10 cellular contexts compared by ENCODE assay signal in the genomic region with DNA sequence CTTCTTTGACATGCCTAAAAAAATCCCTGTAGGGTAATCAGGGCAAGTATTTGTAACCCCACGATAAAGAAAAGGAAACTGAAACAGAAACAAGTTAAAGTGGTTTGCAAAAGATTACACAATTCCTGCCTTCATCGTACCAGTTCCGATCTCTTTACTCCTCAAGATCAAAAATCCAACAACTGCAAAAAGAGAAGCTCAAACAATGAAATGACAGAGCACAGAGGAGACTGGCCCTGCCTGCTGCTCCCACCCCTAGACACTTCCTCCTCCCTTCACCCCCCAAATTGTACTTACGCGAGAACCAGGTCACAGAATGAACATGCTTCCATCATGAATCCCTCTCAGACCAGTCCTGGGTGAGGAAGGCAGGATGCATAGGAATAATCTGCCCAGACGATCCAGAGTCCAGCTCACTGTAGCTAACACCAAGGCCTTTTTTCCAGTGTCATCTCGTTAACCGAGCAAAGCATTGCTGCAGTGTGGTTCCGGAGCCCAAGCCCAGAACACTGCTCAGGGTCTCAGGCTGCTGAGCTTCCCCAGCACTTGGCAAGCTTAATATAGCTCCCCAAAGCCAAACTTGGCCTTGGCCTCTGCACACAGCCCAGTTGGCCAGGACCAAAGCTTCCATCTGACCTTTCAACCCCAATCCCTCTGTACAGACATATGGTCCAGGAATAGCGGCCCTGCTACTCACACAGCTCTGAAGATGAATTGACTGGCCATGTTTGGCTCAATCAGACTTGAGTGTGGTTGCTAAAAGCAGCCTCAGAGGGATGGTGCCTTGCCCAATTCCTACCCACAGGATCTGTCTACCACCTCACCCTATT. TPM values are rescaled to one million over a fixed set of nuclear protein-coding genes. Genes with fewer than 3 reads are reported as not detected.
DNase-seq lines count a peak whose midpoint lies in the region; ATAC-seq and TF ChIP-seq lines count a peak whose summit lies in the region.
"Had no signal": no experiment of that assay in that cellular context is flagged by ENCODE, and none has a peak within 500 bp of the region (broad histone marks: within the 10 kb centered on the region; RNA-seq: fewer than 3 reads in every experiment).

No MANE protein-coding gene starts in this region.

- no peaks in the 10 kb centered on the region for H3K36me3 Mint-ChIP-seq in activated CD4-positive, alpha-beta T cell treated with anti-CD3 and anti-CD28 coated beads, Interleukin-2, amount 10 ng/mL, durations not matched to agents 24 days and 14 days (ENCODE audit: low read depth)

- peak overlapping the region; percentile 10 for H3K27ac ChIP-seq in suprapubic skin

- H3K36me3 ChIP-seq in suprapubic skin = no peaks in the 10 kb centered on the region

- peak overlapping the region; percentile 49 for H3K27ac Mint-ChIP-seq in activated CD4-positive, alpha-beta T cell treated with anti-CD3 and anti-CD28 coated beads, Interleukin-2, amount 10 ng/mL, durations not matched to agents 24 days and 14 days

- no peaks in the 10 kb centered on the region for H3K9me3 ChIP-seq in suprapubic skin

- intact Hi-C loops in activated CD4-positive, alpha-beta T cell treated with anti-CD3 and anti-CD28 coated beads, Interleukin-2, amount 10 ng/mL, durations not matched to agents 24 days and 14 days (cut with micrococcal nuclease) = loop anchor here (10.0 kb wide), 1 partner anchor 60 kb away; no protein-coding TSS in a partner anchor
- intact Hi-C loops in Right ventricle myocardium superior (cut with DNase I) = no loop called here

- no peak for TF ChIP-seq EP300 in suprapubic skin (IDR thresholded peaks at IDR 0.05)

- H3K4me1 ChIP-seq in suprapubic skin = no peaks in the 10 kb centered on the region

- peaks cover 12% of the 10 kb centered on the region for H3K27me3 Mint-ChIP-seq in activated CD4-positive, alpha-beta T cell treated with anti-CD3 and anti-CD28 coated beads, Interleukin-2, amount 10 ng/mL, durations not matched to agents 24 days and 14 days

- peak overlapping the region; percentile 73 for H3K4me3 Mint-ChIP-seq in activated CD4-positive, alpha-beta T cell treated with anti-CD3 and anti-CD28 coated beads, Interleukin-2, amount 10 ng/mL, durations not matched to agents 24 days and 14 days

- no peaks in the 10 kb centered on the region for H3K27me3 ChIP-seq in suprapubic skin

- no peak for TF ChIP-seq POLR2A in suprapubic skin (IDR thresholded peaks at IDR 0.05)

- no peak for TF ChIP-seq CTCF in suprapubic skin (IDR thresholded peaks at IDR 0.05)

- ATAC-seq in Right ventricle myocardium superior (ENCODE audit: poor library complexity) = peak; percentile 84

- peaks cover 23% of the 10 kb centered on the region for H3K4me1 Mint-ChIP-seq in activated CD4-positive, alpha-beta T cell treated with anti-CD3 and anti-CD28 coated beads, Interleukin-2, amount 10 ng/mL, durations not matched to agents 24 days and 14 days

- no peak overlapping the region for H3K4me3 ChIP-seq in suprapubic skin

- no peaks in the 10 kb centered on the region for H3K9me3 Mint-ChIP-seq in activated CD4-positive, alpha-beta T cell treated with anti-CD3 and anti-CD28 coated beads, Interleukin-2, amount 10 ng/mL, durations not matched to agents 24 days and 14 days

- peak; percentile 72 for DNase-seq in activated CD4-positive, alpha-beta T cell treated with anti-CD3 and anti-CD28 coated beads, Interleukin-2, amount 10 ng/mL, durations not matched to agents 24 days and 14 days
- DNase-seq in activated CD4-positive, alpha-beta T cell treated with anti-CD3 and anti-CD28 coated beads, Interleukin-2, amount 50 U/mL, for 48 hours = no peak
- DNase-seq in NOMO-1 treated with DMSO at 0.1 percent for 48 hours (lab: John Stamatoyannopoulos, UW; ENCODE audit: unreplicated experiment) (peak; percentile 90), Right ventricle myocardium superior (no peak), suprapubic skin (ENCODE audit: low spot score in 2 of 2) (no peak), SKM-1 treated with dmso at 0.1 percent for 144 hours (lab: John Stamatoyannopoulos, UW; ENCODE audit: unreplicated experiment) (no peak), HUDEP-2 (lab: John Stamatoyannopoulos, UW; ENCODE audit: unreplicated experiment in 76 of 76) (no peak), putamen (ENCODE audit: low spot score) (no peak)

- WGBS in suprapubic skin = 56% methylated on average over 10 of the region's 10 CpGs

RNA-seq across cellular contexts. Expression of gene RXRG, which starts 20.3 kb away (rescaled TPM):
- total RNA-seq in activated CD4-positive, alpha-beta T cell treated with anti-CD3 and anti-CD28 coated beads, Interleukin-2, amount 10 ng/mL, durations not matched to agents 24 days and 14 days = not detected in 2 replicates
- 3.3 TPM for total RNA-seq in Right ventricle myocardium superior
- total RNA-seq in suprapubic skin = 1 to 10 TPM in 2 of 4 donors, under 1 TPM in 2; 0.72 to 1.8 (median 1.3) TPM
- total RNA-seq: dermis microvascular lymphatic vessel endothelial cell, pulmonary artery endothelial cell had no signal

Comparison
In these comparisons a context has a peak if more than half of its experiments do, and no peak if none do; other contexts are left out.
1. DNase-seq: peak in activated CD4-positive, alpha-beta T cell treated with anti-CD3 and anti-CD28 coated beads, Interleukin-2, amount 10 ng/mL, durations not matched to agents 24 days and 14 days (single experiment) and NOMO-1 treated with DMSO at 0.1 percent for 48 hours (single experiment); none in activated CD4-positive, alpha-beta T cell treated with anti-CD3 and anti-CD28 coated beads, Interleukin-2, amount 50 U/mL, for 48 hours (0 of 2), Right ventricle myocardium superior (single experiment), suprapubic skin (0 of 2), SKM-1 treated with dmso at 0.1 percent for 144 hours (single experiment), HUDEP-2 (0 of 76) and putamen (single experiment).